In genomic region chr15:35690698-35691116, GRCh38 we compare ENCODE assay signal across 10 cellular contexts.
DNase-seq lines count a peak whose midpoint lies in the region; ATAC-seq and TF ChIP-seq lines count a peak whose summit lies in the region.
"Had no signal": no experiment of that assay in that cellular context is flagged by ENCODE, and none has a peak within 500 bp of the region (broad histone marks: within the 10 kb centered on the region; RNA-seq: fewer than 3 reads in every experiment).

No MANE protein-coding gene starts in this region.

- no peaks in the 10 kb centered on the region for H3K79me1 ChIP-seq in IMR-90 (ENCODE audit: low read depth in 1 of 2, low read length in 2 of 2)

- H2AFZ ChIP-seq in IMR-90 (replicated peaks; ENCODE audit: low read length, poor library complexity), result no peak overlapping the region

- dilution Hi-C loops in IMR-90 (cut with HindIII; ENCODE audit: low sequenced_read_pairs, unreplicated experiment), result no loop called here

- DNase-seq in IMR-90, result peak; percentile 82
- no peak for DNase-seq in chondrocyte (ENCODE audit: low spot score)
- no peak for DNase-seq in left lobe of liver (ENCODE audit: low spot score)
- no peak for DNase-seq in NCI-H345 treated with DMSO at 0.1 percent for 48 hours (lab: John Stamatoyannopoulos, UW; ENCODE audit: unreplicated experiment)
- DNase-seq in stimulated activated CD4-positive, alpha-beta T cell treated with anti-CD3 and anti-CD28 coated beads, Interleukin-1b, Interleukin-23, amount 100 ng/mL, for 48 hours, result no peak
- DNase-seq in GM19238 (ENCODE audit: insufficient read length, low spot score), result no peak
- DNase-seq: COR-L47, PC-3 had no signal

- peak overlapping the region; percentile 98 for H3K27ac Mint-ChIP-seq in chondrocyte (ENCODE audit: unreplicated experiment)

- peak overlapping the region; percentile 36; the same call in 1 of the 2 replicates for H2BK20ac ChIP-seq in IMR-90 (ENCODE audit: low read depth, low read length)

- H3K27ac ChIP-seq in IMR-90 (ENCODE audit: insufficient read depth, low read length) (peak overlapping the region; percentile 26; the same call in 1 of the 2 replicates), skeletal muscle tissue (ENCODE audit: low read depth, low read length) (peak overlapping the region; percentile 70)

- intact Hi-C loops in IMR-90 (cut with micrococcal nuclease), result no loop called here

- no peak overlapping the region for H2BK15ac ChIP-seq in IMR-90 (ENCODE audit: low read depth, low read length)

- H2AK5ac ChIP-seq in IMR-90 (ENCODE audit: low read depth, low read length), result peak overlapping the region; percentile 8; the same call in 1 of the 2 replicates

- BruUV-seq in IMR-90 (replicated peaks; lab: Mats Ljungman, UMichigan), result no TSS peak

- no peak overlapping the region for H2AK9ac ChIP-seq in IMR-90 (replicated peaks; ENCODE audit: low read depth, low read length, poor library complexity)

- H2BK5ac ChIP-seq in IMR-90 (ENCODE audit: low read depth, low read length, poor library complexity, severe bottlenecking), result no peak overlapping the region

- no peaks in the 10 kb centered on the region for H3K9me1 ChIP-seq in IMR-90 (ENCODE audit: insufficient read depth, low read length)

- H3K4me3 ChIP-seq in IMR-90 (ENCODE audit: insufficient read depth, low read depth, low read length) (no peak overlapping the region), skeletal muscle tissue (ENCODE audit: low read length in 3 of 3) (peak overlapping the region; percentile 11 to 31 (median 25))

- H3K18ac ChIP-seq in IMR-90 (ENCODE audit: low read depth, low read length), result peak overlapping the region; percentile 76

- TF ChIP-seq CTCF in IMR-90 (conservative IDR thresholded peaks at IDR 0.05; ENCODE audit: low read depth, low read length) (no peak), chondrocyte (IDR thresholded peaks at IDR 0.05) (no peak)

- POLR2A ChIA-PET in IMR-90 (lab: Charles Lee; ENCODE audit: unreplicated experiment), result no interaction called here

- H3K14ac ChIP-seq in IMR-90 (replicated peaks; ENCODE audit: low read depth, low read length), result peak overlapping the region; percentile 23

- peaks cover 79% of the 10 kb centered on the region for H3K4me1 Mint-ChIP-seq in chondrocyte (ENCODE audit: low read depth)

- H3K4me2 ChIP-seq in IMR-90 (ENCODE audit: low read depth, low read length), result peak overlapping the region; percentile 31; the same call in 1 of the 2 replicates

- in situ Hi-C loops in IMR-90 (cut with MboI; ENCODE audit: low sequenced_read_pairs), result no loop called here

- H4K20me1 ChIP-seq in IMR-90 (ENCODE audit: insufficient read depth, low read length), result no peaks in the 10 kb centered on the region

- no peak overlapping the region for H3K9ac ChIP-seq in IMR-90 (ENCODE audit: low read depth, low read length)
- H3K9ac ChIP-seq in skeletal muscle tissue (ENCODE audit: low read depth in 1 of 3, low read length in 3 of 3), result peak overlapping the region in 2 of 3 donors; percentile 55 to 67

- ATAC-seq in IMR-90 (ENCODE audit: low read depth), result peak; percentile 57
- ATAC-seq in left lobe of liver, result peak; percentile 73
- no peak for ATAC-seq in HG03108 (IDR thresholded peaks at IDR 0.05; ENCODE audit: unreplicated experiment)
- ATAC-seq: PC-3 had no signal

- no peak overlapping the region for H3K23ac ChIP-seq in IMR-90 (ENCODE audit: low read depth, low read length)

- TF ChIP-seq RAD21 in IMR-90 (IDR thresholded peaks at IDR 0.05; ENCODE audit: low read length), result no peak

- H3K36me3 Mint-ChIP-seq in chondrocyte (ENCODE audit: low read depth), result no peaks in the 10 kb centered on the region

- peak overlapping the region; percentile 39 for H3K4me3 Mint-ChIP-seq in chondrocyte (ENCODE audit: unreplicated experiment)

- peak overlapping the region; percentile 31 for H3K4ac ChIP-seq in IMR-90 (ENCODE audit: low read depth, low read length)

- no peaks in the 10 kb centered on the region for H3K9me3 ChIP-seq in IMR-90 (ENCODE audit: control insufficient read depth, insufficient read depth, low read length)
- H3K9me3 ChIP-seq in skeletal muscle tissue (ENCODE audit: control insufficient read depth in 3 of 3, low read length in 3 of 3), result no peaks in the 10 kb centered on the region

- H3K36me3 ChIP-seq in IMR-90 (ENCODE audit: control insufficient read depth, insufficient read depth, low read length), result no peaks in the 10 kb centered on the region
- no peaks in the 10 kb centered on the region for H3K36me3 ChIP-seq in skeletal muscle tissue (ENCODE audit: control insufficient read depth in 3 of 3, insufficient read depth in 3 of 3, low read length in 3 of 3)

- TF ChIP-seq POLR2A in IMR-90 (IDR thresholded peaks at IDR 0.05; ENCODE audit: low read depth, low read length), result no peak

- no peak overlapping the region for H3K56ac ChIP-seq in IMR-90 (ENCODE audit: extremely low read depth, insufficient read depth, low read length)

- peak overlapping the region; percentile 30; the same call in 1 of the 2 replicates for H2BK120ac ChIP-seq in IMR-90 (ENCODE audit: low read depth, low read length)

- H3K4me1 ChIP-seq in IMR-90 (ENCODE audit: control insufficient read depth, insufficient read depth, low read length) (peaks cover 6% of the 10 kb centered on the region), skeletal muscle tissue (ENCODE audit: control insufficient read depth in 3 of 3, insufficient read depth in 3 of 3, low read length in 3 of 3) (peaks cover 13 to 28% (median 24%) of the 10 kb centered on the region in 3 donors)

- no peaks in the 10 kb centered on the region for H3K27me3 ChIP-seq in IMR-90 (ENCODE audit: control insufficient read depth, insufficient read depth, low read length)
- H3K27me3 ChIP-seq in skeletal muscle tissue (ENCODE audit: control insufficient read depth in 3 of 3, insufficient read depth in 3 of 3, low read length in 3 of 3), result no peaks in the 10 kb centered on the region

- no CpG with 5 or more reads among the region's 1 CpG for WGBS in IMR-90 (ENCODE audit: extremely low coverage in 2 of 2, insufficient read length in 1 of 2), 2 experiments

- H3K9me3 Mint-ChIP-seq in chondrocyte (ENCODE audit: low read depth), result no peaks in the 10 kb centered on the region

- CTCF ChIA-PET in IMR-90 (lab: Yijun Ruan, JAX), result no interaction called here

- 0 out of 2 replicates have a peak overlapping the region, but pooled peaks have one; percentile 53 for H4K5ac ChIP-seq in IMR-90 (ENCODE audit: low read depth, low read length)

- H3K27me3 Mint-ChIP-seq in chondrocyte (ENCODE audit: low read depth), result no peaks in the 10 kb centered on the region

- peak overlapping the region; percentile 11; the same call in 1 of the 2 replicates for H4K91ac ChIP-seq in IMR-90 (ENCODE audit: insufficient read depth, low read depth, low read length)

- peak overlapping the region in 1 of 2 experiments; percentile 51; a peak in 1 of 4 replicates for H4K8ac ChIP-seq in IMR-90 (ENCODE audit: low read depth in 2 of 2, low read length in 2 of 2)

TF ChIP-seq in IMR-90, 13 proteins besides CTCF, POLR2A, EP300 and RAD21:
- TF ChIP-seq NFE2L2 (IDR thresholded peaks at IDR 0.05; ENCODE audit: low read depth, low read length) (0 out of 2 replicates have a peak, but pooled peaks have one; percentile 12), RFX5 (IDR thresholded peaks at IDR 0.05; ENCODE audit: low read depth, low read length) (no peak), CHD1 (IDR thresholded peaks at IDR 0.05; ENCODE audit: low read depth, low read length) (no peak)
